Comparison of ENCODE assay signal across 8 cellular contexts in genomic region chr11:74989269-74989655, GRCh38. TPM values are rescaled to one million over a fixed set of nuclear protein-coding genes. Genes with fewer than 3 reads are reported as not detected.
DNase-seq lines count a peak whose midpoint lies in the region; ATAC-seq and TF ChIP-seq lines count a peak whose summit lies in the region.

No MANE protein-coding gene starts in this region.

- BruUV-seq in MCF 10A (replicated peaks; lab: Mats Ljungman, UMichigan), result TSS peak; percentile 44

- ATAC-seq in GM18498 (IDR thresholded peaks at IDR 0.05; ENCODE audit: unreplicated experiment), result no peak

- 5 to 21% methylated on average over 4 to 6 of the region's 8 CpGs for WGBS in mesodermal cell (ENCODE audit: insufficient coverage in 2 of 2), 2 experiments

- no peaks in the 10 kb centered on the region for H4K20me1 ChIP-seq in KMS-11 (ENCODE audit: insufficient read depth)

- TF ChIP-seq CTCF in KMS-11 (conservative IDR thresholded peaks at IDR 0.05; ENCODE audit: low read depth, low read length) (no peak), MCF 10A (IDR thresholded peaks at IDR 0.05; ENCODE audit: unreplicated experiment) (no peak)

- no peaks in the 10 kb centered on the region for H3K36me3 ChIP-seq in KMS-11 (ENCODE audit: insufficient read depth)
- H3K36me3 ChIP-seq in mesodermal cell (ENCODE audit: control insufficient read depth, insufficient read depth, low read length), result peaks cover 2% of the 10 kb centered on the region

- H3K9me3 Mint-ChIP-seq in activated naive CD4-positive, alpha-beta T cell treated with anti-CD3 and anti-CD28 coated beads, Interleukin-2, amount 10 ng/mL, durations not matched to agents 7 days and 5 days, result no peaks in the 10 kb centered on the region
- no peaks in the 10 kb centered on the region for H3K9me3 Mint-ChIP-seq in MCF 10A (ENCODE audit: unreplicated experiment)

- H3K9ac ChIP-seq in KMS-11, result peak overlapping the region; percentile 73

- H3K4me2 ChIP-seq in KMS-11, result peak overlapping the region; percentile 82

- 0 out of 2 replicates have a peak, but pooled peaks cover 12% of the 10 kb centered on the region for H3K79me2 ChIP-seq in KMS-11 (ENCODE audit: insufficient read depth, low read depth)

- peak overlapping the region; percentile 40; the same call in 1 of the 2 replicates for H3K27ac ChIP-seq in KMS-11
- H3K27ac ChIP-seq in mesodermal cell (ENCODE audit: low read depth, low read length, severe bottlenecking), result peak overlapping the region; percentile 59
- H3K27ac ChIP-seq in caudate nucleus (ENCODE audit: low read depth, low read length), result no peak overlapping the region

- H3K4me1 ChIP-seq in KMS-11 (ENCODE audit: low read depth, poor library complexity, severe bottlenecking) (peaks cover 28% of the 10 kb centered on the region), mesodermal cell (ENCODE audit: control insufficient read depth, insufficient read depth, low read length, poor library complexity, severe bottlenecking) (no peaks in the 10 kb centered on the region)

- intact Hi-C loops in MCF 10A (cut with micrococcal nuclease), result loop anchor here (2.0 to 5.0 kb wide), 2 partner anchors 42 to 60 kb away; partner anchors contain the start of genes SPCS2 and XRRA1

- H3K4me3 ChIP-seq in KMS-11 (IDR thresholded peaks at IDR 0.05; ENCODE audit: insufficient read depth, low read depth, low read length) (no peak overlapping the region), mesodermal cell (ENCODE audit: extremely low read depth, insufficient read depth, low read length, poor library complexity, severe bottlenecking) (peak overlapping the region; percentile 74)

- H3K4me1 Mint-ChIP-seq in activated naive CD4-positive, alpha-beta T cell treated with anti-CD3 and anti-CD28 coated beads, Interleukin-2, amount 10 ng/mL, durations not matched to agents 7 days and 5 days, result peaks cover 28% of the 10 kb centered on the region
- H3K4me1 Mint-ChIP-seq in MCF 10A (ENCODE audit: insufficient read depth, unreplicated experiment), result peaks cover 15% of the 10 kb centered on the region

- CTCF ChIA-PET in activated naive CD4-positive, alpha-beta T cell treated with anti-CD3 and anti-CD28 coated beads, Interleukin-2, amount 10 ng/mL, durations not matched to agents 7 days and 5 days (lab: Charles Lee), result interaction anchor here (0.7 to 1.7 kb wide), 6 partner anchors 11 to 259 kb away, joined by 3 to 7 read pairs (median 3); no protein-coding TSS in a partner anchor
- CTCF ChIA-PET in MCF 10A (lab: Yijun Ruan, JAX), result interaction anchor here (0.7 to 1.3 kb wide), 4 partner anchors 50 to 326 kb away, joined by 3 to 5 read pairs (median 4); no protein-coding TSS in a partner anchor

- no peaks in the 10 kb centered on the region for H3K9me3 ChIP-seq in mesodermal cell (ENCODE audit: control insufficient read depth, low read length)

- H3K27me3 Mint-ChIP-seq in activated naive CD4-positive, alpha-beta T cell treated with anti-CD3 and anti-CD28 coated beads, Interleukin-2, amount 10 ng/mL, durations not matched to agents 7 days and 5 days, result peaks cover 3% of the 10 kb centered on the region
- H3K27me3 Mint-ChIP-seq in MCF 10A (ENCODE audit: insufficient read depth, unreplicated experiment), result no peaks in the 10 kb centered on the region

- DNase-seq in activated naive CD4-positive, alpha-beta T cell treated with anti-CD3 and anti-CD28 coated beads, Interleukin-2, amount 10 ng/mL, durations not matched to agents 7 days and 5 days, result peak; percentile 27
- DNase-seq in activated naive CD4-positive, alpha-beta T cell (lab: John Stamatoyannopoulos, UW), result no peak
- DNase-seq in MCF 10A (ENCODE audit: unreplicated experiment) (no peak), caudate nucleus (lab: John Stamatoyannopoulos, UW) (no peak), superior temporal gyrus (ENCODE audit: extremely low spot score) (no peak)

- POLR2A ChIA-PET in MCF 10A (lab: Yijun Ruan, JAX), result interaction anchor here (0.6 to 2.1 kb wide), 19 partner anchors 10 to 1573 kb away, joined by 3 to 14 read pairs (median 4); partner anchors contain the start of genes SPCS2 and XRRA1

- no peaks in the 10 kb centered on the region for H3K27me3 ChIP-seq in KMS-11 (ENCODE audit: insufficient read depth, low read depth)

- peak overlapping the region; percentile 80 for H2AFZ ChIP-seq in KMS-11 (ENCODE audit: low read depth)

- peaks cover 4% of the 10 kb centered on the region for H3K36me3 Mint-ChIP-seq in activated naive CD4-positive, alpha-beta T cell treated with anti-CD3 and anti-CD28 coated beads, Interleukin-2, amount 10 ng/mL, durations not matched to agents 7 days and 5 days
- no peaks in the 10 kb centered on the region for H3K36me3 Mint-ChIP-seq in MCF 10A (ENCODE audit: insufficient read depth, unreplicated experiment)

- H3K4me3 Mint-ChIP-seq in activated naive CD4-positive, alpha-beta T cell treated with anti-CD3 and anti-CD28 coated beads, Interleukin-2, amount 10 ng/mL, durations not matched to agents 7 days and 5 days, result peak overlapping the region; percentile 87
- peak overlapping the region; percentile 93 for H3K4me3 Mint-ChIP-seq in MCF 10A (ENCODE audit: unreplicated experiment)

- peak overlapping the region; percentile 79 for H3K27ac Mint-ChIP-seq in activated naive CD4-positive, alpha-beta T cell treated with anti-CD3 and anti-CD28 coated beads, Interleukin-2, amount 10 ng/mL, durations not matched to agents 7 days and 5 days
- H3K27ac Mint-ChIP-seq in MCF 10A (ENCODE audit: low read depth, unreplicated experiment), result peak overlapping the region; percentile 90

RNA-seq across cellular contexts. Expression of gene NEU3, which starts 0.5 kb away (rescaled TPM):
- 8.7 and 10.0 TPM in 2 replicates for total RNA-seq in MCF 10A (2022)
- 5.0 TPM for polyA plus RNA-seq in mesodermal cell (2013, experiment 1 of 2)
- 4.8 TPM for polyA plus RNA-seq in mesodermal cell (2013, experiment 2 of 2)

RNA-seq across cellular contexts. Expression of gene SPCS2, which starts 40.2 kb away (rescaled TPM):
- total RNA-seq in MCF 10A (2022), result 198 and 217 TPM in 2 replicates
- polyA plus RNA-seq in mesodermal cell (2013, experiment 1 of 2), result 149 TPM
- polyA plus RNA-seq in mesodermal cell (2013, experiment 2 of 2), result 162 TPM

RNA-seq across cellular contexts. Expression of gene XRRA1, which starts 40.4 kb away (rescaled TPM):
- 49.3 and 49.6 TPM in 2 replicates for total RNA-seq in MCF 10A (2022)
- polyA plus RNA-seq in mesodermal cell (2013, experiment 1 of 2), result 7.7 TPM
- polyA plus RNA-seq in mesodermal cell (2013, experiment 2 of 2), result 8.3 TPM
